ENCODE assay signal across 8 cellular contexts in genomic region chr1:108199781-108200626, GRCh38.
DNase-seq lines count a peak whose midpoint lies in the region; TF ChIP-seq lines count a peak whose summit lies in the region.

Gene SLC25A24 (minus strand): TSS chr1:108200343. CDS start chr1:108200138, 205 bp downstream.

- H3K36me3 ChIP-seq in HUES48 (ENCODE audit: control insufficient read depth, insufficient read depth, low read length) = peaks cover 18% of the 10 kb centered on the region

- H3K4me1 ChIP-seq in HUES48 (ENCODE audit: control insufficient read depth, insufficient read depth, low read length) = peaks cover 19% of the 10 kb centered on the region; the same call in 1 of the 2 replicates

- TF ChIP-seq CTCF in GM20000 (IDR thresholded peaks at IDR 0.05; ENCODE audit: extremely low read depth, missing control alignments) (no peak), fibroblast of pulmonary artery (IDR thresholded peaks at IDR 0.05; ENCODE audit: low read length, missing control alignments) (no peak), nephron (IDR thresholded peaks at IDR 0.05; ENCODE audit: unreplicated experiment in 3 of 3) (no peak)

- H3K27me3 Mint-ChIP-seq in nephron (ENCODE audit: low read depth) = no peaks in the 10 kb centered on the region
- H3K27me3 Mint-ChIP-seq in stimulated activated naive CD8-positive, alpha-beta T cell treated with anti-CD3 and anti-CD28 coated beads, Interleukin-15, Interleukin-2, amounts not matched to agents 100 ng/mL and 50 ng/mL, for 24 hours = peaks cover 2% of the 10 kb centered on the region

- peak within 1 kb of the TSS; percentile 96 to 98 (median 97) for H3K27ac Mint-ChIP-seq in nephron
- peak within 1 kb of the TSS; percentile 66 for H3K27ac Mint-ChIP-seq in stimulated activated naive CD8-positive, alpha-beta T cell treated with anti-CD3 and anti-CD28 coated beads, Interleukin-15, Interleukin-2, amounts not matched to agents 100 ng/mL and 50 ng/mL, for 24 hours

- H3K9ac ChIP-seq in HUES48 (ENCODE audit: low read depth, low read length) = peak within 1 kb of the TSS; percentile 91

- H3K4me3 ChIP-seq in HUES48 (ENCODE audit: low read depth, low read length) = peak within 1 kb of the TSS; percentile 98
- H3K4me3 ChIP-seq in fibroblast of pulmonary artery (replicated peaks; ENCODE audit: low read depth, low read length) = peak within 1 kb of the TSS; percentile 86

- H3K4me1 Mint-ChIP-seq in nephron = peaks cover 32% of the 10 kb centered on the region
- H3K4me1 Mint-ChIP-seq in stimulated activated naive CD8-positive, alpha-beta T cell treated with anti-CD3 and anti-CD28 coated beads, Interleukin-15, Interleukin-2, amounts not matched to agents 100 ng/mL and 50 ng/mL, for 24 hours (ENCODE audit: low read depth) = peaks cover 32% of the 10 kb centered on the region

- peaks cover 35% of the 10 kb centered on the region for H3K36me3 Mint-ChIP-seq in nephron (ENCODE audit: low read depth)
- H3K36me3 Mint-ChIP-seq in stimulated activated naive CD8-positive, alpha-beta T cell treated with anti-CD3 and anti-CD28 coated beads, Interleukin-15, Interleukin-2, amounts not matched to agents 100 ng/mL and 50 ng/mL, for 24 hours (ENCODE audit: low read depth) = peaks cover 7% of the 10 kb centered on the region

- H3K4me3 Mint-ChIP-seq in nephron = peak within 1 kb of the TSS; percentile 96
- H3K4me3 Mint-ChIP-seq in stimulated activated naive CD8-positive, alpha-beta T cell treated with anti-CD3 and anti-CD28 coated beads, Interleukin-15, Interleukin-2, amounts not matched to agents 100 ng/mL and 50 ng/mL, for 24 hours = peak within 1 kb of the TSS; percentile 90

- H3K9me3 ChIP-seq in HUES48 (ENCODE audit: control insufficient read depth, insufficient read depth, low read length) = no peaks in the 10 kb centered on the region

- DNase-seq in COR-L47 (lab: John Stamatoyannopoulos, UW) (peak; percentile 65), GM20000 (ENCODE audit: low spot score) (peak; percentile 82), RPMI8226 (peak; percentile 84), fibroblast of pulmonary artery (ENCODE audit: low read depth) (peak; percentile 77)
- DNase-seq in activated effector memory CD4-positive, alpha-beta T cell treated with Interleukin-2 at 50 U/mL for 16 hours = peak; percentile 78

- peaks cover 20% of the 10 kb centered on the region for H3K9me3 Mint-ChIP-seq in nephron
- H3K9me3 Mint-ChIP-seq in stimulated activated naive CD8-positive, alpha-beta T cell treated with anti-CD3 and anti-CD28 coated beads, Interleukin-15, Interleukin-2, amounts not matched to agents 100 ng/mL and 50 ng/mL, for 24 hours = peaks cover 5% of the 10 kb centered on the region

- H3K27me3 ChIP-seq in HUES48 (ENCODE audit: control insufficient read depth, insufficient read depth, low read length) = peaks cover 5% of the 10 kb centered on the region; the same call in 1 of the 2 replicates

- peak within 1 kb of the TSS; percentile 80 for H3K27ac ChIP-seq in HUES48 (ENCODE audit: low read depth, low read length)

Comparison
In these comparisons a context has a peak if more than half of its experiments do, and no peak if none do; other contexts are left out.
1. Peak in every context shown above with its lines: DNase-seq, H3K4me3 ChIP-seq and H3K27ac ChIP-seq.